In genomic region chr16:83762141-83763024, GRCh38 we compare ENCODE assay signal across 27 cellular contexts. TPM values are rescaled to one million over a fixed set of nuclear protein-coding genes. Genes with fewer than 3 reads are reported as not detected.
A peak's percentile ranks its signal among the peaks of the same experiment; 100 is the strongest.
DNase-seq lines count a peak whose midpoint lies in the region; ATAC-seq, FAIRE-seq and TF ChIP-seq lines count a peak whose summit lies in the region.
"Had no signal": no experiment of that assay in that cellular context is flagged by ENCODE, and none has a peak within 500 bp of the region (broad histone marks: within the 10 kb centered on the region; RNA-seq: fewer than 3 reads in every experiment).

No MANE protein-coding gene starts in this region.

- no peak for TF ChIP-seq RAD21 in H1 (IDR thresholded peaks at IDR 0.05 in 1 of 2, conservative IDR thresholded peaks at IDR 0.05 in 1 of 2; ENCODE audit: low read depth in 2 of 2, low read length in 2 of 2)

- no peak overlapping the region for H3K4me3 ChIP-seq in H1 (ENCODE audit: extremely low read depth in 1 of 4, insufficient read depth in 2 of 4, low read depth in 3 of 4, low read length in 4 of 4)
- H3K4me3 ChIP-seq: body of pancreas, gastroesophageal sphincter, pancreas, right atrium auricular region, thyroid gland, uterus had no signal

- CTCF ChIA-PET in H1 (lab: Charles Lee; ENCODE audit: partially characterized antibody) = no interaction called here
- CTCF ChIA-PET in activated CD8-positive, alpha-beta memory T cell treated with anti-CD3 and anti-CD28 coated beads, Interleukin-2, amount 10 ng/mL, durations not matched to agents 7 days and 5 days (lab: Charles Lee) = no interaction called here

- no peak for FAIRE-seq in H1 (lab: Jason Lieb, UNC)
- no peak for FAIRE-seq in GM12892 (lab: Jason Lieb, UNC)
- FAIRE-seq: A204.1, pancreas, small intestine had no signal

- H3K18ac ChIP-seq in H1 (ENCODE audit: extremely low read depth, low read length) = no peak overlapping the region

- no peaks in the 10 kb centered on the region for H3K9me3 ChIP-seq in H1 (ENCODE audit: insufficient read depth in 2 of 2, low read depth in 1 of 2, low read length in 1 of 2)
- H3K9me3 ChIP-seq: body of pancreas, pancreas, thyroid gland, uterus had no signal

- H3K4me3 Mint-ChIP-seq in activated CD8-positive, alpha-beta memory T cell treated with anti-CD3 and anti-CD28 coated beads, Interleukin-2, amount 10 ng/mL, durations not matched to agents 7 days and 5 days = no peak overlapping the region
- H3K4me3 Mint-ChIP-seq: activated CD8-positive, alpha-beta T cell treated with anti-CD3 and anti-CD28 coated beads for 36 hours; activated naive CD4-positive, alpha-beta T cell treated with anti-CD3 and anti-CD28 coated beads for 36 hours; CD4-positive, alpha-beta T cell; immature natural killer cell; stimulated activated naive CD8-positive, alpha-beta T cell treated with anti-CD3 and anti-CD28 coated beads, Interleukin-15, Interleukin-2, amounts not matched to agents 100 ng/mL and 50 ng/mL, for 24 hours had no signal

- H4K8ac ChIP-seq in H1 (ENCODE audit: extremely low read depth, insufficient read depth, low read length) = no peak overlapping the region

- H3K27me3 ChIP-seq in H1 (replicated peaks in 1 of 4; ENCODE audit: control insufficient read depth in 3 of 4, extremely low read depth in 1 of 4, insufficient read depth in 3 of 4, low read length in 3 of 4) = peaks cover 0 to 1% (median 0%) of the 10 kb centered on the region in 4 experiments; a peak in 1 of 7 replicates
- H3K27me3 ChIP-seq: body of pancreas, gastroesophageal sphincter, pancreas, right atrium auricular region, thyroid gland, uterus had no signal

- H3K23ac ChIP-seq in H1 (ENCODE audit: insufficient read length) = no peak overlapping the region

- no peak overlapping the region for H3K14ac ChIP-seq in H1 (ENCODE audit: insufficient read length)

- H3K79me2 ChIP-seq in H1 (ENCODE audit: control insufficient read depth in 1 of 2, insufficient read depth in 2 of 2, low read length in 2 of 2) = no peaks in the 10 kb centered on the region

- in situ Hi-C loops in GM13977 (cut with MboI; ENCODE audit: low pct_unique_long_range_greater_than_20kb, low sequenced_read_pairs, unreplicated experiment) = no loop called here

- H4K20me1 ChIP-seq in H1 (replicated peaks in 1 of 2; ENCODE audit: control insufficient read depth in 1 of 2, insufficient read depth in 2 of 2, low read length in 2 of 2) = no peaks in the 10 kb centered on the region

- 0 out of 2 replicates have a peak, but pooled peaks cover 2% of the 10 kb centered on the region for H3K23me2 ChIP-seq in H1 (ENCODE audit: low read depth, low read length)

- H3K56ac ChIP-seq in H1 (replicated peaks; ENCODE audit: insufficient read length, low read depth, low read length) = no peak overlapping the region

- no peak overlapping the region for H2BK20ac ChIP-seq in H1 (ENCODE audit: low read length)

- no peaks in the 10 kb centered on the region for H3K36me3 Mint-ChIP-seq in activated CD8-positive, alpha-beta memory T cell treated with anti-CD3 and anti-CD28 coated beads, Interleukin-2, amount 10 ng/mL, durations not matched to agents 7 days and 5 days
- H3K36me3 Mint-ChIP-seq: immature natural killer cell had no signal

- no peaks in the 10 kb centered on the region for H3K4me1 ChIP-seq in H1 (replicated peaks in 1 of 4; ENCODE audit: control insufficient read depth in 3 of 4, insufficient read depth in 4 of 4, low read length in 3 of 4)
- H3K4me1 ChIP-seq: body of pancreas, gastroesophageal sphincter, pancreas, right atrium auricular region, thyroid gland, uterus had no signal

- no peak overlapping the region for H3K4ac ChIP-seq in H1 (replicated peaks; ENCODE audit: insufficient read length, low read depth, low read length)

- no peak overlapping the region for H4K5ac ChIP-seq in H1 (ENCODE audit: insufficient read length, low read depth, low read length)

- no peak overlapping the region for H3K9ac ChIP-seq in H1 (replicated peaks in 1 of 4; ENCODE audit: extremely low read depth in 1 of 4, low read depth in 3 of 4, low read length in 3 of 4)

- no peak for TF ChIP-seq EP300 in H1 (IDR thresholded peaks at IDR 0.05; ENCODE audit: borderline replicate concordance in 1 of 2, low read depth in 2 of 2, low read length in 2 of 2)

- H3K4me2 ChIP-seq in H1 (ENCODE audit: insufficient read depth in 1 of 2, low read depth in 2 of 2, low read length in 2 of 2) = no peak overlapping the region

- H2BK15ac ChIP-seq in H1 (ENCODE audit: low read length) = no peak overlapping the region

- H3K36me3 ChIP-seq in H1 (ENCODE audit: control insufficient read depth in 2 of 4, insufficient read depth in 4 of 4, low read length in 3 of 4) = no peaks in the 10 kb centered on the region
- H3K36me3 ChIP-seq: gastroesophageal sphincter, pancreas, right atrium auricular region, thyroid gland had no signal

- peak overlapping the region; percentile 51; the same call in 1 of the 2 replicates for H2AFZ ChIP-seq in H1 (ENCODE audit: low read length)

- no peak overlapping the region for H2AK5ac ChIP-seq in H1 (ENCODE audit: low read depth, low read length)

- H3K27me3 Mint-ChIP-seq in activated CD8-positive, alpha-beta memory T cell treated with anti-CD3 and anti-CD28 coated beads, Interleukin-2, amount 10 ng/mL, durations not matched to agents 7 days and 5 days = peaks cover 8% of the 10 kb centered on the region
- H3K27me3 Mint-ChIP-seq: activated CD8-positive, alpha-beta T cell treated with anti-CD3 and anti-CD28 coated beads for 36 hours had no signal

- no peak overlapping the region for H4K91ac ChIP-seq in H1 (replicated peaks; ENCODE audit: insufficient read length, low read length)

- no peaks in the 10 kb centered on the region for H3K79me1 ChIP-seq in H1 (ENCODE audit: low read depth, low read length)

- H3K27ac Mint-ChIP-seq in activated CD8-positive, alpha-beta memory T cell treated with anti-CD3 and anti-CD28 coated beads, Interleukin-2, amount 10 ng/mL, durations not matched to agents 7 days and 5 days = no peak overlapping the region
- H3K27ac Mint-ChIP-seq: activated CD8-positive, alpha-beta T cell treated with anti-CD3 and anti-CD28 coated beads for 36 hours; activated naive CD4-positive, alpha-beta T cell treated with anti-CD3 and anti-CD28 coated beads for 36 hours; CD4-positive, alpha-beta T cell; immature natural killer cell; stimulated activated naive CD8-positive, alpha-beta T cell treated with anti-CD3 and anti-CD28 coated beads, Interleukin-15, Interleukin-2, amounts not matched to agents 100 ng/mL and 50 ng/mL, for 24 hours had no signal

- no peaks in the 10 kb centered on the region for H3K4me1 Mint-ChIP-seq in activated CD8-positive, alpha-beta memory T cell treated with anti-CD3 and anti-CD28 coated beads, Interleukin-2, amount 10 ng/mL, durations not matched to agents 7 days and 5 days
- H3K4me1 Mint-ChIP-seq: immature natural killer cell had no signal

- H2BK120ac ChIP-seq in H1 (replicated peaks; ENCODE audit: low read depth, low read length) = no peak overlapping the region

- no peak for ATAC-seq in activated CD8-positive, alpha-beta memory T cell treated with anti-CD3 and anti-CD28 coated beads, Interleukin-2, amount 10 ng/mL, durations not matched to agents 7 days and 5 days
- ATAC-seq: activated CD8-positive, alpha-beta T cell treated with anti-CD3 and anti-CD28 coated beads for 36 hours; body of pancreas; gastroesophageal sphincter; HCT116; pancreas had no signal

- no peak overlapping the region for H2BK5ac ChIP-seq in H1 (ENCODE audit: low read depth, low read length)

- no peak overlapping the region for H3K27ac ChIP-seq in H1 (ENCODE audit: low read depth, low read length)
- H3K27ac ChIP-seq: body of pancreas, gastroesophageal sphincter, pancreas, right atrium auricular region, thyroid gland, uterus had no signal

- no peaks in the 10 kb centered on the region for H3K9me3 Mint-ChIP-seq in activated CD8-positive, alpha-beta memory T cell treated with anti-CD3 and anti-CD28 coated beads, Interleukin-2, amount 10 ng/mL, durations not matched to agents 7 days and 5 days (ENCODE audit: low read depth)
- H3K9me3 Mint-ChIP-seq: activated CD8-positive, alpha-beta T cell treated with anti-CD3 and anti-CD28 coated beads for 36 hours; activated naive CD4-positive, alpha-beta T cell treated with anti-CD3 and anti-CD28 coated beads for 36 hours; CD4-positive, alpha-beta T cell; immature natural killer cell; stimulated activated naive CD8-positive, alpha-beta T cell treated with anti-CD3 and anti-CD28 coated beads, Interleukin-15, Interleukin-2, amounts not matched to agents 100 ng/mL and 50 ng/mL, for 24 hours had no signal

- DNase-seq in NCI-H1417 (lab: John Stamatoyannopoulos, UW) = peak in 2 of 3 experiments; percentile 4 to 12
- DNase-seq in NCI-H1417 treated with DMSO at 0.1 percent for 48 hours (lab: John Stamatoyannopoulos, UW) = no peak
- DNase-seq in NCI-H748 treated with DMSO at 0.1 percent for 48 hours (lab: John Stamatoyannopoulos, UW) = peak; percentile 45
- no peak for DNase-seq in H1 (ENCODE audit: low read depth in 1 of 2, low spot score in 2 of 2)
- DNase-seq in superior temporal gyrus (ENCODE audit: extremely low spot score) = peak; percentile 60
- DNase-seq in activated CD8-positive, alpha-beta memory T cell treated with anti-CD3 and anti-CD28 coated beads, Interleukin-2, amount 10 ng/mL, durations not matched to agents 7 days and 5 days = no peak
- DNase-seq in GM12892 (ENCODE audit: insufficient read length) = no peak
- DNase-seq in GM13977 (ENCODE audit: low spot score) = no peak
- DNase-seq: activated CD8-positive, alpha-beta T cell treated with anti-CD3 and anti-CD28 coated beads for 36 hours; activated naive CD4-positive, alpha-beta T cell treated with anti-CD3 and anti-CD28 coated beads for 36 hours; AML-193; body of pancreas; CD4-positive, alpha-beta T cell; immature natural killer cell; mesenchymal stem cell; NCI-H2171 treated with DMSO at 0.1 percent for 48 hours; NCI-H526; pancreas; small intestine; SW 1271; thyroid gland; uterus had no signal

- H2BK12ac ChIP-seq in H1 (ENCODE audit: low read depth, low read length) = no peak overlapping the region

- no peak for TF ChIP-seq CTCF in H1 (IDR thresholded peaks at IDR 0.05; ENCODE audit: control extremely low read depth in 1 of 3, insufficient read depth in 1 of 3, low read depth in 1 of 3, low read length in 3 of 3)
- TF ChIP-seq CTCF in GM13977 (IDR thresholded peaks at IDR 0.05; ENCODE audit: extremely low read depth, insufficient read depth, missing control alignments) = no peak

- POLR2A ChIA-PET in H1 (lab: Charles Lee; ENCODE audit: partially characterized antibody) = no interaction called here

- 87% methylated on average over 12 of the region's 12 CpGs; no CpG with 5 or more reads in 1 of the 2 experiments for WGBS in H1 (ENCODE audit: extremely low coverage in 1 of 2, insufficient coverage in 1 of 2, insufficient read length in 1 of 2, insufficient replicate concordance in 2 of 2, low coverage in 1 of 2, low lambda C conversion rate in 2 of 2, missing lambda C conversion rate in 1 of 2), 2 experiments

- no peak for TF ChIP-seq POLR2A in H1 (IDR thresholded peaks at IDR 0.05; ENCODE audit: control extremely low read depth in 1 of 2, low read depth in 2 of 2, low read length in 2 of 2)
- TF ChIP-seq POLR2A in GM12892 (IDR thresholded peaks at IDR 0.05; ENCODE audit: low read depth, low read length) = no peak

RNA-seq across cellular contexts. Expression of gene HSBP1, which starts 45.4 kb away (rescaled TPM):
- 216 and 219 TPM in 2 replicates for total RNA-seq in H1 (2021; fragmentation: NEBNext Ultra II Directional; extraction: Animal tissue kit (Norgen Biotek cat#: 25700))
- polyA plus RNA-seq in H1 (2011; rRNA removed) = 56.3 and 78.4 TPM in 2 replicates
- 125 TPM for polyA plus RNA-seq in H1 (2011; cell fraction: cytosol; rRNA removed)
- 96.5 TPM for polyA plus RNA-seq in H1 (2011; cell fraction: nucleus; rRNA removed)
- 163 to 277 TPM (median 180 TPM) in 4 replicates for polyA plus RNA-seq in H1 (2012, experiment 1 of 2)
- polyA plus RNA-seq in H1 (2012, experiment 2 of 2) = 12.1 TPM
- polyA plus RNA-seq in H1 (2013, experiment 1 of 2) = 209 TPM
- polyA plus RNA-seq in H1 (2013, experiment 2 of 2) = 210 TPM
- polyA minus RNA-seq in H1 (2011; rRNA and poly(A)+ RNA removed) = 108 and 137 TPM in 2 replicates
- polyA minus RNA-seq in H1 (2011; cell fraction: cytosol; rRNA and poly(A)+ RNA removed) = 50.3 TPM
- 39.2 TPM for polyA minus RNA-seq in H1 (2011; cell fraction: nucleus; rRNA and poly(A)+ RNA removed)
- total RNA-seq in activated CD8-positive, alpha-beta memory T cell treated with anti-CD3 and anti-CD28 coated beads, Interleukin-2, amount 10 ng/mL, durations not matched to agents 7 days and 5 days = 10 to 100 TPM; 56.5 to 72.8 TPM
- 96.8 TPM for polyA plus RNA-seq in GM12892 (2012; ENCODE audit: missing spikeins)

Comparison
In these comparisons a context has a peak if more than half of its experiments do, and no peak if none do; other contexts are left out.
1. DNase-seq: peak in NCI-H1417 (2 of 3), NCI-H748 treated with DMSO at 0.1 percent for 48 hours (single experiment) and superior temporal gyrus (single experiment); none in NCI-H1417 treated with DMSO at 0.1 percent for 48 hours (single experiment), H1 (0 of 2), activated CD8-positive, alpha-beta memory T cell treated with anti-CD3 and anti-CD28 coated beads, Interleukin-2, amount 10 ng/mL, durations not matched to agents 7 days and 5 days (single experiment), GM12892 (single experiment) and GM13977 (single experiment).